ENCODE assay signal across 8 cellular contexts in the genomic region with DNA sequence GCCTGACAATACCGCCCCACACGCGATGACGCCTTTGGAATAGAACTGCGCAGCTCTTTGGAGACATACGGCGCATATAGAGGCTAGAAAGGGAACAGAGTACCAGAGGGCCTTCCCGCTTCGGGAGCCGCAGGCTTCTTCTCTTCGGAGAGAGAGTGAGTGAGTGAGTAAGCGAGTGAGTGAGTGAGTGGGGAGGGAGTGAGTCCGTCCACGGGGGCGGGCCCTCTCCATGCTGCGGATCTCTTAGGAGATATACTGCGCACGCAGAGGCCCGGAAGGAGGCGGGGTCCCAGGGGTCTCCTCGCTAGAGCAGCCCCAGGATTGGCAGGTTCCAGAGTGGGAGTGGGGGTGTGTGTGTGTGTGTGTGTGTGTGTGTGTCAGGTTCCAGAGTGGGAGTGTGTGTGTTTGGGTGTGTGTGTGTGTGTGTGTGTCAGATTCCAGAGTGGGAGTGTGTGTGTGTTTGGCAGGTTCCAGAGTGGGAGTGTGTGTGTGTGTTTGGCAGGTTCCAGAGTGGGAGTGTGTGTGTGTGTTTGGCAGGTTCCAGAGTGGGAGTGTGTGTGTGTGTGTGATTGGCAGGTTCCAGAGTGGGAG.
DNase-seq lines count a peak whose midpoint lies in the region; ATAC-seq and TF ChIP-seq lines count a peak whose summit lies in the region.

No MANE protein-coding gene starts in this region.

- H3F3A ChIP-seq in SK-N-SH (replicated peaks; ENCODE audit: insufficient read depth): peaks cover 5% of the 10 kb centered on the region

- no peak for TF ChIP-seq RAD21 in SK-N-SH (IDR thresholded peaks at IDR 0.05; ENCODE audit: low read length)

- no peak for TF ChIP-seq CTCF in SK-N-SH (IDR thresholded peaks at IDR 0.05)

- under 1% methylated on average over 21 of the region's 21 CpGs for WGBS in SK-N-SH (ENCODE audit: low lambda C conversion rate)

- H3K9ac ChIP-seq in Karpas-422 (ENCODE audit: low read length): peak overlapping the region; percentile 39; the same call in 1 of the 2 replicates
- no peak overlapping the region for H3K9ac ChIP-seq in SK-N-SH
- H3K9ac ChIP-seq in subcutaneous abdominal adipose tissue (ENCODE audit: low read length in 5 of 5): peak overlapping the region; percentile 52 to 92 (median 74)

- no peaks in the 10 kb centered on the region for H3K27me3 ChIP-seq in Karpas-422 (ENCODE audit: low read length)
- H3K27me3 ChIP-seq in SK-N-SH (ENCODE audit: insufficient read depth): no peaks in the 10 kb centered on the region
- no peaks in the 10 kb centered on the region for H3K27me3 ChIP-seq in subcutaneous abdominal adipose tissue (ENCODE audit: control insufficient read depth in 5 of 5, insufficient read depth in 4 of 5, low read length in 5 of 5)

- H3K36me3 Mint-ChIP-seq in activated naive CD4-positive, alpha-beta T cell treated with anti-CD3 and anti-CD28 coated beads, Interleukin-2, amount 50 U/mL, for 72 hours: no peaks in the 10 kb centered on the region

- peak overlapping the region; percentile 82 to 92 for H3K27ac Mint-ChIP-seq in activated naive CD4-positive, alpha-beta T cell treated with anti-CD3 and anti-CD28 coated beads, Interleukin-2, amount 50 U/mL, for 72 hours

- H3K9me3 ChIP-seq in Karpas-422 (ENCODE audit: low read length): no peaks in the 10 kb centered on the region
- H3K9me3 ChIP-seq in SK-N-SH: no peaks in the 10 kb centered on the region
- no peaks in the 10 kb centered on the region for H3K9me3 ChIP-seq in subcutaneous abdominal adipose tissue (ENCODE audit: control insufficient read depth in 5 of 5, low read length in 5 of 5)

- H3K4me1 ChIP-seq in Karpas-422 (ENCODE audit: low read length) (peaks cover 16% of the 10 kb centered on the region), SK-N-SH (ENCODE audit: control insufficient read depth in 1 of 2, insufficient read depth in 2 of 2, low read depth in 1 of 2, low read length in 1 of 2) (peaks cover 3% of the 10 kb centered on the region in 2 experiments; a peak in 1 of 4 replicates), subcutaneous abdominal adipose tissue (ENCODE audit: control insufficient read depth in 5 of 5, insufficient read depth in 5 of 5, low read length in 5 of 5) (peaks cover 3 to 24% (median 23%) of the 10 kb centered on the region in 5 donors)

- DNase-seq in DMS79 treated with DMSO at 0.1 percent for 48 hours (lab: John Stamatoyannopoulos, UW) (peak; percentile 39), Karpas-422 (peak; percentile 67), SK-N-SH (peak; percentile 90), glomerular endothelial cell (ENCODE audit: extremely low read depth, low read depth, low spot score) (peak; percentile 44), non-pigmented ciliary epithelial cell (ENCODE audit: low read depth) (peak; percentile 83)
- peak; percentile 86 to 87 for DNase-seq in activated naive CD4-positive, alpha-beta T cell treated with anti-CD3 and anti-CD28 coated beads, Interleukin-2, amount 50 U/mL, for 72 hours (ENCODE audit: low spot score in 2 of 2)

- H3K4me3 ChIP-seq in Karpas-422 (ENCODE audit: low read length) (peak overlapping the region; percentile 54; the same call in 1 of the 2 replicates), SK-N-SH (ENCODE audit: low read depth in 2 of 2, low read length in 1 of 2) (peak overlapping the region; percentile 55 to 58), subcutaneous abdominal adipose tissue (ENCODE audit: low read depth in 1 of 5, low read length in 5 of 5) (peak overlapping the region; percentile 67 to 91 (median 82))

- H3K4me2 ChIP-seq in Karpas-422 (ENCODE audit: low read depth, low read length, poor library complexity, severe bottlenecking) (peak overlapping the region; percentile 45), SK-N-SH (peak overlapping the region; percentile 73)

- POLR2A ChIA-PET in SK-N-SH (lab: Yijun Ruan, JAX): interaction anchor here (0.6 kb wide), 1 partner anchor 98 kb away, joined by 3 read pairs; no protein-coding TSS in a partner anchor

- H3K36me3 ChIP-seq in Karpas-422 (ENCODE audit: insufficient read depth, low read length) (no peaks in the 10 kb centered on the region), SK-N-SH (replicated peaks in 1 of 2; ENCODE audit: control insufficient read depth in 1 of 2, insufficient read depth in 2 of 2, low read length in 1 of 2) (no peaks in the 10 kb centered on the region), subcutaneous abdominal adipose tissue (ENCODE audit: control insufficient read depth in 5 of 5, insufficient read depth in 5 of 5, low read length in 5 of 5) (no peaks in the 10 kb centered on the region)

- H3K79me2 ChIP-seq in Karpas-422 (ENCODE audit: low read length) (no peaks in the 10 kb centered on the region), SK-N-SH (ENCODE audit: insufficient read depth) (no peaks in the 10 kb centered on the region)

- H2AFZ ChIP-seq in Karpas-422 (ENCODE audit: low read length): no peak overlapping the region
- peak overlapping the region; percentile 82; the same call in 1 of the 2 replicates for H2AFZ ChIP-seq in SK-N-SH (ENCODE audit: low read depth)

- ATAC-seq in GM21825 (IDR thresholded peaks at IDR 0.05; ENCODE audit: unreplicated experiment): peak; percentile 58
- peak; percentile 79 to 83 for ATAC-seq in activated naive CD4-positive, alpha-beta T cell treated with anti-CD3 and anti-CD28 coated beads, Interleukin-2, amount 50 U/mL, for 72 hours

- TF ChIP-seq EP300 in SK-N-SH (IDR thresholded peaks at IDR 0.05; ENCODE audit: borderline replicate concordance in 1 of 2, low read depth in 1 of 2, low read length in 1 of 2): peak in 1 of 2 experiments; percentile 27; a peak in 1 of 4 replicates

- H3K27ac ChIP-seq in Karpas-422 (ENCODE audit: low read length): no peak overlapping the region
- H3K27ac ChIP-seq in SK-N-SH (ENCODE audit: low read depth in 2 of 2, low read length in 1 of 2): peak overlapping the region; percentile 29 to 33; a peak in 2 of 4 replicates
- H3K27ac ChIP-seq in subcutaneous abdominal adipose tissue (ENCODE audit: low read depth, low read length): peak overlapping the region; percentile 97

- H3K9me3 Mint-ChIP-seq in activated naive CD4-positive, alpha-beta T cell treated with anti-CD3 and anti-CD28 coated beads, Interleukin-2, amount 50 U/mL, for 72 hours: no peaks in the 10 kb centered on the region

- H3K9me2 ChIP-seq in Karpas-422 (replicated peaks; ENCODE audit: insufficient read depth, low read length) (no peaks in the 10 kb centered on the region), SK-N-SH (no peaks in the 10 kb centered on the region)

- H4K20me1 ChIP-seq in Karpas-422 (ENCODE audit: insufficient read depth, low read depth, low read length) (no peaks in the 10 kb centered on the region), SK-N-SH (ENCODE audit: insufficient read depth) (no peaks in the 10 kb centered on the region)

- CTCF ChIA-PET in SK-N-SH (lab: Yijun Ruan, JAX): no interaction called here

TF ChIP-seq in SK-N-SH, 30 proteins besides CTCF, POLR2A, EP300 and RAD21:
- TF ChIP-seq MXI1 (IDR thresholded peaks at IDR 0.05; ENCODE audit: low read depth, low read length) (0 out of 2 replicates have a peak, but pooled peaks have one; percentile 26), CHD2 (IDR thresholded peaks at IDR 0.05; ENCODE audit: low read length, partially characterized antibody) (no peak), TCF12 (IDR thresholded peaks at IDR 0.05) (peak; percentile 22; the same call in 1 of the 2 replicates), YY1 (IDR thresholded peaks at IDR 0.05; ENCODE audit: low read depth) (0 out of 2 replicates have a peak, but pooled peaks have one; percentile 38), FOSL2 (IDR thresholded peaks at IDR 0.05; ENCODE audit: borderline replicate concordance, low read depth) (peak; percentile 41; the same call in 1 of the 2 replicates), NRF1 (IDR thresholded peaks at IDR 0.05; ENCODE audit: low read depth, low read length) (no peak), RFX5 (IDR thresholded peaks at IDR 0.05; ENCODE audit: low read length) (no peak)
- TF ChIP-seq, protein P1, sequence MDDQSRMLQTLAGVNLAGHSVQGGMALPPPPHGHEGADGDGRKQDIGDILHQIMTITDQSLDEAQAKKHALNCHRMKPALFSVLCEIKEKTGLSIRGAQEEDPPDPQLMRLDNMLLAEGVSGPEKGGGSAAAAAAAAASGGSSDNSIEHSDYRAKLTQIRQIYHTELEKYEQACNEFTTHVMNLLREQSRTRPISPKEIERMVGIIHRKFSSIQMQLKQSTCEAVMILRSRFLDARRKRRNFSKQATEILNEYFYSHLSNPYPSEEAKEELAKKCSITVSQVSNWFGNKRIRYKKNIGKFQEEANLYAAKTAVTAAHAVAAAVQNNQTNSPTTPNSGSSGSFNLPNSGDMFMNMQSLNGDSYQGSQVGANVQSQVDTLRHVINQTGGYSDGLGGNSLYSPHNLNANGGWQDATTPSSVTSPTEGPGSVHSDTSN (IDR thresholded peaks at IDR 0.05): peak; percentile 18; the same call in 1 of the 2 replicates
TF ChIP-seq in SK-N-SH: peak in this region for 5.

Comparison
In these comparisons a context has a peak if more than half of its experiments do, and no peak if none do; other contexts are left out.
1. DNase-seq: peak in every context shown above with its lines; median percentile 90 in SK-N-SH; 86 in activated naive CD4-positive, alpha-beta T cell treated with anti-CD3 and anti-CD28 coated beads, Interleukin-2, amount 50 U/mL, for 72 hours; 83 in non-pigmented ciliary epithelial cell; 67 in Karpas-422; 44 in glomerular endothelial cell; 39 in DMS79 treated with DMSO at 0.1 percent for 48 hours.